In genomic region chr11:72793452-72794367, GRCh38 we compare ENCODE assay signal across 8 cellular contexts. TPM values are rescaled to one million over a fixed set of nuclear protein-coding genes. Genes with fewer than 3 reads are reported as not detected.
DNase-seq lines count a peak whose midpoint lies in the region; ATAC-seq, FAIRE-seq and TF ChIP-seq lines count a peak whose summit lies in the region.

Gene STARD10 (minus strand): TSS chr11:72794047. CDS start chr11:72781181, 12,866 bp downstream.

- peaks cover 29% of the 10 kb centered on the region for H3K4me1 Mint-ChIP-seq in stimulated activated effector memory CD8-positive, alpha-beta T cell treated with anti-CD3 and anti-CD28 coated beads, Interleukin-12 subunit alpha, Interleukin-12 subunit beta, amount 100 ng/mL, for 72 hours

- no peaks in the 10 kb centered on the region for H4K20me1 ChIP-seq in DOHH2 (ENCODE audit: control insufficient read depth, insufficient read depth, low read depth, low read length)
- H4K20me1 ChIP-seq in Karpas-422 (ENCODE audit: insufficient read depth, low read depth, low read length), result no peaks in the 10 kb centered on the region

- H3K9me3 ChIP-seq in DOHH2 (ENCODE audit: control insufficient read depth, insufficient read depth, low read length), result no peaks in the 10 kb centered on the region
- no peaks in the 10 kb centered on the region for H3K9me3 ChIP-seq in Karpas-422 (ENCODE audit: low read length)
- H3K9me3 ChIP-seq in esophagus squamous epithelium, result no peaks in the 10 kb centered on the region

- 6 to 7% methylated on average over 11 to 12 of the region's 55 CpGs for WGBS in esophagus squamous epithelium, 2 donors

- H3K27ac ChIP-seq in DOHH2 (ENCODE audit: low read depth, low read length), result peak within 1 kb of the TSS; percentile 44
- H3K27ac ChIP-seq in Karpas-422 (ENCODE audit: low read length), result peak within 1 kb of the TSS; percentile 33; the same call in 1 of the 2 replicates
- H3K27ac ChIP-seq in esophagus squamous epithelium, result peak within 1 kb of the TSS; percentile 83 to 95 (median 93)

- H3K79me2 ChIP-seq in DOHH2 (ENCODE audit: control insufficient read depth, low read length) (no peaks in the 10 kb centered on the region), Karpas-422 (ENCODE audit: low read length) (no peaks in the 10 kb centered on the region)

- H3K27me3 ChIP-seq in DOHH2 (ENCODE audit: control insufficient read depth, low read length) (no peaks in the 10 kb centered on the region), Karpas-422 (ENCODE audit: low read length) (no peaks in the 10 kb centered on the region), esophagus squamous epithelium (no peaks in the 10 kb centered on the region)

- intact Hi-C loops in esophagus squamous epithelium (cut with DNase I), result loop anchor here (5.0 kb wide), 1 partner anchor 66 kb away; no protein-coding TSS in a partner anchor

- TF ChIP-seq CTCF in DOHH2 (IDR thresholded peaks at IDR 0.05; ENCODE audit: low read depth, low read length, poor library complexity, severe bottlenecking), result peak; percentile 99
- TF ChIP-seq CTCF in esophagus squamous epithelium (IDR thresholded peaks at IDR 0.05), result peak; percentile 94 to 100 (median 100)

- H3K36me3 Mint-ChIP-seq in stimulated activated effector memory CD8-positive, alpha-beta T cell treated with anti-CD3 and anti-CD28 coated beads, Interleukin-12 subunit alpha, Interleukin-12 subunit beta, amount 100 ng/mL, for 72 hours, result peaks cover 8% of the 10 kb centered on the region

- H3K27ac Mint-ChIP-seq in stimulated activated effector memory CD8-positive, alpha-beta T cell treated with anti-CD3 and anti-CD28 coated beads, Interleukin-12 subunit alpha, Interleukin-12 subunit beta, amount 100 ng/mL, for 72 hours, result peak within 1 kb of the TSS; percentile 94

- peak; percentile 59 for FAIRE-seq in RCC 7860 (lab: Jason Lieb, UNC)

- H3K9me3 Mint-ChIP-seq in stimulated activated effector memory CD8-positive, alpha-beta T cell treated with anti-CD3 and anti-CD28 coated beads, Interleukin-12 subunit alpha, Interleukin-12 subunit beta, amount 100 ng/mL, for 72 hours, result no peaks in the 10 kb centered on the region

- H2AFZ ChIP-seq in Karpas-422 (ENCODE audit: low read length), result peak within 1 kb of the TSS; percentile 74

- peak in 3 of 4 donors; percentile 8 to 28 (median 16) for TF ChIP-seq POLR2A in esophagus squamous epithelium (IDR thresholded peaks at IDR 0.05)

- peak within 1 kb of the TSS; percentile 91 for H3K4me2 ChIP-seq in DOHH2 (ENCODE audit: low read length)
- peak within 1 kb of the TSS; percentile 69 for H3K4me2 ChIP-seq in Karpas-422 (ENCODE audit: low read depth, low read length, poor library complexity, severe bottlenecking)

- DNase-seq in Karpas-422, result peak; percentile 98
- DNase-seq in RCC 7860 (ENCODE audit: low spot score), result peak; percentile 87
- DNase-seq in activated T-helper 1 cell treated with Interleukin-2 at 50 U/mL for 16 hours (ENCODE audit: low read depth), result peak; percentile 93
- peak; percentile 58 for DNase-seq in esophagus squamous epithelium (lab: John Stamatoyannopoulos, UW)
- peak; percentile 98 for DNase-seq in myocyte (ENCODE audit: low read depth)
- DNase-seq in stimulated activated effector memory CD8-positive, alpha-beta T cell treated with anti-CD3 and anti-CD28 coated beads, Interleukin-12 subunit alpha, Interleukin-12 subunit beta, amount 100 ng/mL, for 72 hours (ENCODE audit: low spot score in 2 of 2), result peak; percentile 95 to 97

- H3K4me3 ChIP-seq in DOHH2 (ENCODE audit: low read length), result peak within 1 kb of the TSS; percentile 95
- peak within 1 kb of the TSS; percentile 71 for H3K4me3 ChIP-seq in Karpas-422 (ENCODE audit: low read length)
- H3K4me3 ChIP-seq in esophagus squamous epithelium, result peak within 1 kb of the TSS; percentile 42 to 73 (median 64)

- H3K9me2 ChIP-seq in DOHH2 (replicated peaks; ENCODE audit: control insufficient read depth, low read length), result no peaks in the 10 kb centered on the region
- no peaks in the 10 kb centered on the region for H3K9me2 ChIP-seq in Karpas-422 (replicated peaks; ENCODE audit: insufficient read depth, low read length)

- peak within 1 kb of the TSS; percentile 75 for H3K9ac ChIP-seq in Karpas-422 (ENCODE audit: low read length)

- peaks cover 25% of the 10 kb centered on the region for H3K4me1 ChIP-seq in DOHH2 (ENCODE audit: control insufficient read depth, low read length)
- H3K4me1 ChIP-seq in Karpas-422 (ENCODE audit: low read length), result peaks cover 21% of the 10 kb centered on the region
- H3K4me1 ChIP-seq in esophagus squamous epithelium, result peaks cover 14 to 27% (median 24%) of the 10 kb centered on the region in 3 donors

- ATAC-seq in GM21786 (IDR thresholded peaks at IDR 0.05; ENCODE audit: unreplicated experiment), result peak; percentile 85
- peak; percentile 96 for ATAC-seq in stimulated activated effector memory CD8-positive, alpha-beta T cell treated with anti-CD3 and anti-CD28 coated beads, Interleukin-12 subunit alpha, Interleukin-12 subunit beta, amount 100 ng/mL, for 72 hours

- H3K36me3 ChIP-seq in DOHH2 (ENCODE audit: control insufficient read depth, low read length) (no peaks in the 10 kb centered on the region), Karpas-422 (ENCODE audit: insufficient read depth, low read length) (no peaks in the 10 kb centered on the region), esophagus squamous epithelium (no peaks in the 10 kb centered on the region)

- peak within 1 kb of the TSS; percentile 89 for H3K4me3 Mint-ChIP-seq in stimulated activated effector memory CD8-positive, alpha-beta T cell treated with anti-CD3 and anti-CD28 coated beads, Interleukin-12 subunit alpha, Interleukin-12 subunit beta, amount 100 ng/mL, for 72 hours

- H3F3A ChIP-seq in DOHH2 (ENCODE audit: control insufficient read depth, insufficient read depth), result peaks cover 2% of the 10 kb centered on the region; the same call in 1 of the 2 replicates

RNA-seq across cellular contexts. Expression of gene STARD10, which starts in this region (rescaled TPM):
- total RNA-seq in Karpas-422 (2014; rRNA removed; shearing (Covaris generic); ENCODE audit: low replicate concordance), result 4.3 and 4.7 TPM in 2 replicates
- total RNA-seq in esophagus squamous epithelium, result 10 to 100 TPM; 42.2 to 83.1 (median 49.4) TPM
- 19.0 TPM in 2 replicates for total RNA-seq in myocyte
- 39.8 TPM for polyA plus RNA-seq in myocyte (2012)

Comparison
In these comparisons a context has a peak if more than half of its experiments do, and no peak if none do; other contexts are left out.
1. Peak in every context shown above with its lines: DNase-seq, ATAC-seq, H3K4me3 ChIP-seq and H3K27ac ChIP-seq.
2. H3K27ac ChIP-seq: peak in every context shown above with its lines; median percentile 93 in esophagus squamous epithelium; 44 in DOHH2; 33 in Karpas-422.